In genomic region chr14:95092723-95093122, GRCh38 we compare ENCODE assay signal across 27 cellular contexts.
"Had no signal": no experiment of that assay in that cellular context is flagged by ENCODE, and none has a peak within 500 bp of the region (broad histone marks: within the 10 kb centered on the region; RNA-seq: fewer than 3 reads in every experiment).

No MANE protein-coding gene starts in this region.

- H3K27me3 ChIP-seq: body of pancreas, cardiac muscle cell, foreskin keratinocyte, heart left ventricle had no signal

- H3K27ac ChIP-seq: body of pancreas, cardiac muscle cell, foreskin keratinocyte, parathyroid adenoma, psoas muscle had no signal

- H3K4me1 Mint-ChIP-seq: activated CD4-positive, alpha-beta T cell treated with anti-CD3 and anti-CD28 coated beads for 36 hours; immature natural killer cell; naive B cell; stimulated activated memory B cell treated with anti-CD40 and anti-IgM and Interleukin-4, amounts not matched to agents 10 μg/mL and 1 μg/mL and 100 μg/mL, for 72 hours had no signal

- H3K27ac Mint-ChIP-seq: activated CD4-positive, alpha-beta T cell treated with anti-CD3 and anti-CD28 coated beads for 36 hours; activated naive CD4-positive, alpha-beta T cell treated with anti-CD3 and anti-CD28 coated beads for 36 hours; activated T-helper 1 cell treated with anti-CD3 and anti-CD28 coated beads, Interleukin-12 subunit alpha, Interleukin-12 subunit beta, Interleukin-2, Interleukin-4 antibody, amounts not matched to agents 30 ng/mL and 10 ng/mL and 1 ng/mL, durations not matched to agents 14 hours and 24 hours and 36 hours; stimulated activated memory B cell treated with anti-CD40 and anti-IgM and Interleukin-4, amounts not matched to agents 10 μg/mL and 1 μg/mL and 100 μg/mL, for 72 hours had no signal

- H3K4me1 ChIP-seq: body of pancreas, foreskin keratinocyte, parathyroid adenoma, psoas muscle had no signal

- H3K9me3 Mint-ChIP-seq: activated naive CD4-positive, alpha-beta T cell treated with anti-CD3 and anti-CD28 coated beads for 36 hours; activated T-helper 1 cell treated with anti-CD3 and anti-CD28 coated beads, Interleukin-12 subunit alpha, Interleukin-12 subunit beta, Interleukin-2, Interleukin-4 antibody, amounts not matched to agents 30 ng/mL and 10 ng/mL and 1 ng/mL, durations not matched to agents 14 hours and 24 hours and 36 hours; immature natural killer cell; naive B cell; stimulated activated memory B cell treated with anti-CD40 and anti-IgM and Interleukin-4, amounts not matched to agents 10 μg/mL and 1 μg/mL and 100 μg/mL, for 72 hours had no signal

- H3K9ac ChIP-seq: parathyroid adenoma had no signal

- H3K4me3 Mint-ChIP-seq: activated CD4-positive, alpha-beta T cell treated with anti-CD3 and anti-CD28 coated beads for 36 hours; activated naive CD4-positive, alpha-beta T cell treated with anti-CD3 and anti-CD28 coated beads for 36 hours; activated T-helper 1 cell treated with anti-CD3 and anti-CD28 coated beads, Interleukin-12 subunit alpha, Interleukin-12 subunit beta, Interleukin-2, Interleukin-4 antibody, amounts not matched to agents 30 ng/mL and 10 ng/mL and 1 ng/mL, durations not matched to agents 14 hours and 24 hours and 36 hours; immature natural killer cell; naive B cell; stimulated activated memory B cell treated with anti-CD40 and anti-IgM and Interleukin-4, amounts not matched to agents 10 μg/mL and 1 μg/mL and 100 μg/mL, for 72 hours had no signal

- H3K4me3 ChIP-seq: body of pancreas, cardiac muscle cell, heart left ventricle, psoas muscle, smooth muscle cell had no signal

- DNase-seq: activated CD4-positive, alpha-beta T cell treated with anti-CD3 and anti-CD28 coated beads for 36 hours; activated CD4-positive, CD25-positive, alpha-beta regulatory T cell; activated effector memory CD4-positive, alpha-beta T cell treated with anti-CD3 and anti-CD28 coated beads, Interleukin-2, amount 50 U/mL, for 16 hours; activated naive CD4-positive, alpha-beta T cell treated with anti-CD3 and anti-CD28 coated beads for 36 hours; activated T-cell treated with anti-CD3 and anti-CD28 coated beads for 4 hours; anterior cingulate cortex; body of pancreas; cortex of kidney; foreskin keratinocyte; heart left ventricle; hypothalamus; immature natural killer cell; kidney; left colon; mammary epithelial cell; naive B cell; occipital lobe; psoas muscle; stimulated activated CD4-positive, alpha-beta T cell treated with anti-CD3 and anti-CD28 coated beads, Interleukin-1b, Interleukin-23, amount 100 ng/mL, for 48 hours; stimulated activated CD4-positive, alpha-beta T cell treated with anti-CD3 and anti-CD28 coated beads, Interleukin-4, amount 100 ng/mL, for 4 hours; stimulated activated CD8-positive, alpha-beta memory T cell treated with anti-CD3 and anti-CD28 coated beads, Interleukin-4, amount 100 ng/mL, for 48 hours; trophoblast cell had no signal

- H3K27me3 Mint-ChIP-seq: activated CD4-positive, alpha-beta T cell treated with anti-CD3 and anti-CD28 coated beads for 36 hours; naive B cell; stimulated activated memory B cell treated with anti-CD40 and anti-IgM and Interleukin-4, amounts not matched to agents 10 μg/mL and 1 μg/mL and 100 μg/mL, for 72 hours had no signal

- H3K9me3 ChIP-seq: body of pancreas, heart left ventricle, psoas muscle had no signal
